29 cellular contexts compared by ENCODE assay signal in the genomic region with DNA sequence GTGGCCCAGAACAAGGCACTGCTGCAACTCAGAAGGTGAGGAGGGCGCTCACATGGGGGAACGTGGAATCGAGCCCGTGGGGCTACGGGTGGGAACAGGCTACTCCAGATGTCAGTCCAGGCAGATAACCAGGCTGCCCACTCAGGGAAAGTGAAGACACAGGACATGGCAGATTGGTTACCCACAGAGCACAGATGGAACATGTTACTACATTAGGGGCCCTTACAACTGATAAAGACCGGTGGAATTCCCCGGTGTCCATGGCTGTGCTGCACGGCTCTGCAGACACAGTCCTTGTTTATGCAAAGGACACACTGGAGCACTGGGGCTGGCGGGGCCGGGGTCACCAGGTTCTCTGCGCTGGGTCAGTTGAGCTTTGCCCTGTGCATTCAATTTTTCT. TPM values are rescaled to one million over a fixed set of nuclear protein-coding genes. Genes with fewer than 3 reads are reported as not detected.
DNase-seq lines count a peak whose midpoint lies in the region; ATAC-seq, FAIRE-seq and TF ChIP-seq lines count a peak whose summit lies in the region.
"Had no signal": no experiment of that assay in that cellular context is flagged by ENCODE, and none has a peak within 500 bp of the region (broad histone marks: within the 10 kb centered on the region; RNA-seq: fewer than 3 reads in every experiment).

No MANE protein-coding gene starts in this region.

- H3K27me3 ChIP-seq in K562 (ENCODE audit: control insufficient read depth in 2 of 2, insufficient read depth in 2 of 2, low read length in 2 of 2), result no peaks in the 10 kb centered on the region
- H3K27me3 ChIP-seq in liver (ENCODE audit: control insufficient read depth in 4 of 4, insufficient read depth in 4 of 4, low read length in 3 of 4), result no peaks in the 10 kb centered on the region
- peaks cover 0 to 23% (median 0%) of the 10 kb centered on the region in 7 donors for H3K27me3 ChIP-seq in spleen (replicated peaks in 1 of 7)
- H3K27me3 ChIP-seq: adrenal gland, body of pancreas, upper lobe of left lung had no signal

- TF ChIP-seq EP300 in K562 (IDR thresholded peaks at IDR 0.05; ENCODE audit: low read length), result no peak

- no peak for FAIRE-seq in K562 (lab: Jason Lieb, UNC)
- FAIRE-seq: frontal cortex, H54 had no signal

- H3K4me1 ChIP-seq in K562 (replicated peaks in 1 of 2; ENCODE audit: control insufficient read depth in 2 of 2, insufficient read depth in 2 of 2, low read length in 2 of 2) (peaks cover 45 to 55% of the 10 kb centered on the region in 2 experiments), liver (ENCODE audit: control insufficient read depth in 4 of 4, insufficient read depth in 4 of 4, low read length in 3 of 4) (peaks cover 23 to 87% (median 63%) of the 10 kb centered on the region in 4 donors), spleen (peaks cover 0 to 90% (median 56%) of the 10 kb centered on the region in 6 donors)
- H3K4me1 ChIP-seq: sigmoid colon had no signal

- H3K79me2 ChIP-seq in K562 (ENCODE audit: control insufficient read depth, insufficient read depth, low read length), result peaks cover 46% of the 10 kb centered on the region

- H3K9ac ChIP-seq in K562 (ENCODE audit: insufficient read depth in 1 of 2, low read depth in 2 of 2, low read length in 2 of 2) (peak overlapping the region; percentile 7 to 59; a peak in 3 of 4 replicates), liver (ENCODE audit: low read depth in 1 of 2, low read length in 2 of 2) (peak overlapping the region in 1 of 2 donors; percentile 94)

- DNase-seq in activated CD8-positive, alpha-beta T cell treated with anti-CD3 and anti-CD28 coated beads for 36 hours, result no peak
- no peak for DNase-seq in activated CD8-positive, alpha-beta T cell treated with anti-CD3 and anti-CD28 coated beads, Interleukin-2, amount 10 ng/mL, durations not matched to agents 7 days and 5 days
- peak in 2 of 4 experiments; percentile 29 to 47 for DNase-seq in K562 (ENCODE audit: extremely low read depth in 1 of 4, low spot score in 3 of 4)
- no peak for DNase-seq in spleen
- no peak for DNase-seq in stimulated activated CD4-positive, alpha-beta T cell treated with anti-CD3 and anti-CD28 coated beads, Interleukin-1b, Interleukin-23, amount 100 ng/mL, for 48 hours
- DNase-seq: activated CD4-positive, alpha-beta T cell treated with anti-CD3 and anti-CD28 coated beads, Interleukin-2, amount 50 U/mL, for 48 hours; activated CD8-positive, alpha-beta memory T cell treated with anti-CD3 and anti-CD28 coated beads, Interleukin-2, amount 50 U/mL, for 4 hours; activated naive CD4-positive, alpha-beta T cell treated with anti-CD3 and anti-CD28 coated beads for 36 hours; adrenal gland; body of pancreas; CD4-positive, CD25-positive, alpha-beta regulatory T cell; dermis blood vessel endothelial cell; hypothalamus; NCI-H1417 treated with DMSO at 0.1 percent for 48 hours; NCI-H2029 treated with DMSO at 0.1 percent for 48 hours; NCI-H524 treated with DMSO at 0.1 percent for 48 hours; PC-9; sigmoid colon; substantia nigra; T-helper 2 cell; upper lobe of left lung had no signal

- H3K9me1 ChIP-seq in K562 (ENCODE audit: control insufficient read depth, insufficient read depth, low read length), result no peaks in the 10 kb centered on the region

- in situ Hi-C loops in K562 (cut with MboI), result no loop called here

- peak overlapping the region; percentile 77 for H3K27ac ChIP-seq in K562 (ENCODE audit: extremely low read depth, low read depth, low read length)
- H3K27ac ChIP-seq in liver (ENCODE audit: low read depth in 1 of 2, low read length in 2 of 2), result peak overlapping the region; percentile 81 to 91
- peak overlapping the region; percentile 10 to 85 (median 80) for H3K27ac ChIP-seq in spleen
- H3K27ac ChIP-seq: 22Rv1, body of pancreas, PC-9, upper lobe of left lung had no signal

- peak overlapping the region; percentile 7 for H3K27ac Mint-ChIP-seq in activated CD8-positive, alpha-beta T cell treated with anti-CD3 and anti-CD28 coated beads for 36 hours
- no peak overlapping the region for H3K27ac Mint-ChIP-seq in activated CD8-positive, alpha-beta T cell treated with anti-CD3 and anti-CD28 coated beads, Interleukin-2, amount 10 ng/mL, durations not matched to agents 7 days and 5 days
- H3K27ac Mint-ChIP-seq: activated naive CD4-positive, alpha-beta T cell treated with anti-CD3 and anti-CD28 coated beads for 36 hours; activated T-helper 1 cell treated with anti-CD3 and anti-CD28 coated beads, Interleukin-12 subunit alpha, Interleukin-12 subunit beta, Interleukin-2, Interleukin-4 antibody, amounts not matched to agents 30 ng/mL and 10 ng/mL and 1 ng/mL, durations not matched to agents 14 hours and 24 hours and 36 hours; CD4-positive, CD25-positive, alpha-beta regulatory T cell; stimulated activated memory B cell treated with anti-CD40 and anti-IgM and Interleukin-4, amounts not matched to agents 10 μg/mL and 1 μg/mL and 100 μg/mL, for 72 hours had no signal

- CTCF ChIA-PET in activated CD8-positive, alpha-beta T cell treated with anti-CD3 and anti-CD28 coated beads for 36 hours (lab: Charles Lee), result interaction anchor here (0.8 kb wide), 1 partner anchor 106 kb away, joined by 3 read pairs; no protein-coding TSS in a partner anchor
- CTCF ChIA-PET in activated CD8-positive, alpha-beta T cell treated with anti-CD3 and anti-CD28 coated beads, Interleukin-2, amount 10 ng/mL, durations not matched to agents 7 days and 5 days (lab: Charles Lee), result interaction anchor here (0.9 to 1.3 kb wide), 2 partner anchors 132 to 202 kb away, joined by 3 read pairs; no protein-coding TSS in a partner anchor
- CTCF ChIA-PET in K562 (lab: Yijun Ruan, JAX; ENCODE audit: low intra/inter-chr PET ratio), result no interaction called here

- 51% methylated on average over 10 of the region's 11 CpGs for WGBS in K562 (ENCODE audit: insufficient coverage, low coverage, missing lambda C conversion rate)
- 50% methylated on average over 11 of the region's 11 CpGs for WGBS in liver
- WGBS in spleen, 5 donors, result 64 to 75% (median 68%) methylated on average over 11 of the region's 11 CpGs

- POLR2A ChIA-PET in activated CD8-positive, alpha-beta T cell treated with anti-CD3 and anti-CD28 coated beads for 36 hours (lab: Charles Lee), result interaction anchor here (1.2 kb wide), 1 partner anchor 9 kb away, joined by 3 read pairs; no protein-coding TSS in a partner anchor
- POLR2A ChIA-PET in activated CD8-positive, alpha-beta T cell treated with anti-CD3 and anti-CD28 coated beads, Interleukin-2, amount 10 ng/mL, durations not matched to agents 7 days and 5 days (lab: Charles Lee), result interaction anchor here (0.6 kb wide), 1 partner anchor 577 kb away, joined by 3 read pairs; no protein-coding TSS in a partner anchor
- POLR2A ChIA-PET in K562 (lab: Yijun Ruan, JAX), result no interaction called here

- H3K4me3 ChIP-seq in K562, result no peak overlapping the region
- no peak overlapping the region for H3K4me3 ChIP-seq in liver (ENCODE audit: low read depth in 1 of 3, low read length in 3 of 3)
- H3K4me3 ChIP-seq in spleen, result no peak overlapping the region
- H3K4me3 ChIP-seq: adrenal gland, body of pancreas, PC-9, sigmoid colon, upper lobe of left lung had no signal

- no peaks in the 10 kb centered on the region for H4K20me1 ChIP-seq in K562 (replicated peaks; ENCODE audit: control insufficient read depth, insufficient read depth, low read length)

- H3K36me3 ChIP-seq in K562 (ENCODE audit: control insufficient read depth, insufficient read depth, low read length), result peaks cover 4% of the 10 kb centered on the region; the same call in 1 of the 3 replicates
- H3K36me3 ChIP-seq in liver (ENCODE audit: control insufficient read depth in 4 of 4, insufficient read depth in 3 of 4, low read depth in 1 of 4, low read length in 3 of 4), result no peaks in the 10 kb centered on the region
- peaks cover 0 to 7% (median 0%) of the 10 kb centered on the region in 6 donors for H3K36me3 ChIP-seq in spleen
- H3K36me3 ChIP-seq: adrenal gland, sigmoid colon, upper lobe of left lung had no signal

- H3K9me3 Mint-ChIP-seq in activated CD8-positive, alpha-beta T cell treated with anti-CD3 and anti-CD28 coated beads for 36 hours, result no peaks in the 10 kb centered on the region
- no peaks in the 10 kb centered on the region for H3K9me3 Mint-ChIP-seq in activated CD8-positive, alpha-beta T cell treated with anti-CD3 and anti-CD28 coated beads, Interleukin-2, amount 10 ng/mL, durations not matched to agents 7 days and 5 days (ENCODE audit: insufficient read depth)
- H3K9me3 Mint-ChIP-seq: activated naive CD4-positive, alpha-beta T cell treated with anti-CD3 and anti-CD28 coated beads for 36 hours; activated T-helper 1 cell treated with anti-CD3 and anti-CD28 coated beads, Interleukin-12 subunit alpha, Interleukin-12 subunit beta, Interleukin-2, Interleukin-4 antibody, amounts not matched to agents 30 ng/mL and 10 ng/mL and 1 ng/mL, durations not matched to agents 14 hours and 24 hours and 36 hours; CD4-positive, CD25-positive, alpha-beta regulatory T cell; stimulated activated memory B cell treated with anti-CD40 and anti-IgM and Interleukin-4, amounts not matched to agents 10 μg/mL and 1 μg/mL and 100 μg/mL, for 72 hours had no signal

- TF ChIP-seq RAD21 in K562 (CRISPR knock-in tag; conservative IDR thresholded peaks at IDR 0.05 in 1 of 2, IDR thresholded peaks at IDR 0.05 in 1 of 2) (no peak), liver (IDR thresholded peaks at IDR 0.05) (no peak)

- H3K4me3 Mint-ChIP-seq in activated CD8-positive, alpha-beta T cell treated with anti-CD3 and anti-CD28 coated beads for 36 hours, result no peak overlapping the region
- H3K4me3 Mint-ChIP-seq in activated CD8-positive, alpha-beta T cell treated with anti-CD3 and anti-CD28 coated beads, Interleukin-2, amount 10 ng/mL, durations not matched to agents 7 days and 5 days, result no peak overlapping the region
- H3K4me3 Mint-ChIP-seq: activated naive CD4-positive, alpha-beta T cell treated with anti-CD3 and anti-CD28 coated beads for 36 hours; activated T-helper 1 cell treated with anti-CD3 and anti-CD28 coated beads, Interleukin-12 subunit alpha, Interleukin-12 subunit beta, Interleukin-2, Interleukin-4 antibody, amounts not matched to agents 30 ng/mL and 10 ng/mL and 1 ng/mL, durations not matched to agents 14 hours and 24 hours and 36 hours; CD4-positive, CD25-positive, alpha-beta regulatory T cell; stimulated activated memory B cell treated with anti-CD40 and anti-IgM and Interleukin-4, amounts not matched to agents 10 μg/mL and 1 μg/mL and 100 μg/mL, for 72 hours had no signal

- peaks cover 21% of the 10 kb centered on the region for H3K27me3 Mint-ChIP-seq in activated CD8-positive, alpha-beta T cell treated with anti-CD3 and anti-CD28 coated beads for 36 hours
- H3K27me3 Mint-ChIP-seq in activated CD8-positive, alpha-beta T cell treated with anti-CD3 and anti-CD28 coated beads, Interleukin-2, amount 10 ng/mL, durations not matched to agents 7 days and 5 days (ENCODE audit: low read depth), result peaks cover 6% of the 10 kb centered on the region

- H3K36me3 Mint-ChIP-seq in activated CD8-positive, alpha-beta T cell treated with anti-CD3 and anti-CD28 coated beads for 36 hours (ENCODE audit: low read depth), result no peaks in the 10 kb centered on the region
- no peaks in the 10 kb centered on the region for H3K36me3 Mint-ChIP-seq in activated CD8-positive, alpha-beta T cell treated with anti-CD3 and anti-CD28 coated beads, Interleukin-2, amount 10 ng/mL, durations not matched to agents 7 days and 5 days (ENCODE audit: low read depth)
- H3K36me3 Mint-ChIP-seq: CD4-positive, CD25-positive, alpha-beta regulatory T cell; stimulated activated memory B cell treated with anti-CD40 and anti-IgM and Interleukin-4, amounts not matched to agents 10 μg/mL and 1 μg/mL and 100 μg/mL, for 72 hours had no signal

- intact Hi-C loops in activated CD8-positive, alpha-beta T cell treated with anti-CD3 and anti-CD28 coated beads for 36 hours (cut with micrococcal nuclease), result no loop called here
- intact Hi-C loops in K562 (cut with micrococcal nuclease), result no loop called here
- intact Hi-C loops in spleen (cut with DNase I; ENCODE audit: low total_unique reads), result no loop called here

- ATAC-seq in activated CD8-positive, alpha-beta T cell treated with anti-CD3 and anti-CD28 coated beads for 36 hours, result no peak
- no peak for ATAC-seq in activated CD8-positive, alpha-beta T cell treated with anti-CD3 and anti-CD28 coated beads, Interleukin-2, amount 10 ng/mL, durations not matched to agents 7 days and 5 days
- ATAC-seq in K562 (peak; percentile 20; the same call in 2 of the 3 replicates), GM21526 (IDR thresholded peaks at IDR 0.05; ENCODE audit: low FRiP score, unreplicated experiment) (no peak), HG03469 (IDR thresholded peaks at IDR 0.05; ENCODE audit: unreplicated experiment) (no peak)
- ATAC-seq: body of pancreas; stimulated activated memory B cell treated with anti-CD40 and anti-IgM and Interleukin-4, amounts not matched to agents 10 μg/mL and 1 μg/mL and 100 μg/mL, for 72 hours had no signal

- H3K4me2 ChIP-seq in K562 (ENCODE audit: insufficient read depth, low read length), result peak overlapping the region; percentile 51; the same call in 1 of the 2 replicates
- H3K4me2 ChIP-seq: PC-9 had no signal

- H3K4me1 Mint-ChIP-seq in activated CD8-positive, alpha-beta T cell treated with anti-CD3 and anti-CD28 coated beads for 36 hours (ENCODE audit: low read depth), result peaks cover 18% of the 10 kb centered on the region
- peaks cover 10% of the 10 kb centered on the region for H3K4me1 Mint-ChIP-seq in activated CD8-positive, alpha-beta T cell treated with anti-CD3 and anti-CD28 coated beads, Interleukin-2, amount 10 ng/mL, durations not matched to agents 7 days and 5 days (ENCODE audit: low read depth)
- H3K4me1 Mint-ChIP-seq: CD4-positive, CD25-positive, alpha-beta regulatory T cell; stimulated activated memory B cell treated with anti-CD40 and anti-IgM and Interleukin-4, amounts not matched to agents 10 μg/mL and 1 μg/mL and 100 μg/mL, for 72 hours had no signal

- TF ChIP-seq POLR2A in K562 (conservative IDR thresholded peaks at IDR 0.05) (no peak), spleen (IDR thresholded peaks at IDR 0.05) (no peak)

- no peak for TF ChIP-seq CTCF in activated CD8-positive, alpha-beta T cell treated with anti-CD3 and anti-CD28 coated beads for 36 hours (IDR thresholded peaks at IDR 0.05)
- TF ChIP-seq CTCF in K562 (IDR thresholded peaks at IDR 0.05 in 2 of 3, conservative IDR thresholded peaks at IDR 0.05 in 1 of 3; ENCODE audit: insufficient read depth in 2 of 3, low read depth in 1 of 3, low read length in 3 of 3) (no peak), liver (IDR thresholded peaks at IDR 0.05; ENCODE audit: low read depth, low read length, missing input control) (no peak), spleen (IDR thresholded peaks at IDR 0.05 in 8 of 11, conservative IDR thresholded peaks at IDR 0.05 in 3 of 11) (no peak)

- H3K9me3 ChIP-seq in K562 (replicated peaks; ENCODE audit: control insufficient read depth, insufficient read depth, low read depth, low read length) (no peaks in the 10 kb centered on the region), liver (ENCODE audit: control insufficient read depth in 4 of 4, low read length in 3 of 4) (no peaks in the 10 kb centered on the region), spleen (no peaks in the 10 kb centered on the region)
- H3K9me3 ChIP-seq: adrenal gland, body of pancreas, sigmoid colon, upper lobe of left lung had no signal

- peak overlapping the region; percentile 41; the same call in 1 of the 2 replicates for H2AFZ ChIP-seq in K562 (ENCODE audit: low read depth, low read length)
- H2AFZ ChIP-seq: PC-9 had no signal

- no TSS peak for BruUV-seq in K562 (replicated peaks; lab: Mats Ljungman, UMichigan)

RNA-seq across cellular contexts. Expression of gene PCSK6, which starts 36.9 kb away (rescaled TPM):
- 1 to 10 TPM; 2.7 to 3.0 TPM for total RNA-seq in activated CD8-positive, alpha-beta T cell treated with anti-CD3 and anti-CD28 coated beads for 36 hours
- under 1 TPM; 0.68 to 0.76 TPM for total RNA-seq in activated CD8-positive, alpha-beta T cell treated with anti-CD3 and anti-CD28 coated beads, Interleukin-2, amount 10 ng/mL, durations not matched to agents 7 days and 5 days
- 94.9 and 139 TPM in 2 replicates for total RNA-seq in K562 (2011; cell fraction: chromatin; rRNA removed; ENCODE audit: low replicate concordance)
- 83.4 and 91.1 TPM in 2 replicates for total RNA-seq in K562 (2011; cell fraction: nucleolus; rRNA removed)
- total RNA-seq in K562 (2011; cell fraction: nucleoplasm; rRNA removed), result 86.1 and 94.3 TPM in 2 replicates
- total RNA-seq in K562 (2014; rRNA removed) (14.5 and 27.2 TPM in 2 replicates), K562 (2014; rRNA removed; fragmentation: Illumina TruSeq; extraction: Trizol) (13.7 and 14.4 TPM in 2 replicates), K562 (2015; rRNA removed; fragmentation: Illumina TruSeq; extraction: Trizol) (11.2 and 11.8 TPM in 2 replicates), K562 (2021) (17.6 and 18.3 TPM in 2 replicates), liver (100 to 1,000 TPM; 124 to 398 TPM), spleen (100 to 1,000 TPM; 167 to 403 (median 304) TPM)
- polyA plus RNA-seq in K562 (2011; rRNA removed) (32.6 and 36.7 TPM in 2 replicates), K562 (2014; fragmentation: Illumina TruSeq; extraction: Trizol) (17.5 and 20.5 TPM in 2 replicates), K562 (2014; fragmentation: Nextera tagmentation; extraction: Ambion mirVana) (1 to 10 TPM; 2.2 to 3.4 TPM), K562 (2014; rRNA removed) (19.3 and 20.7 TPM in 2 replicates), liver (100 to 1,000 TPM in 1 of 2 donors, 10 to 100 TPM in 1; 94.8 to 212 TPM), spleen (10 to 100 TPM in 2 of 3 donors, 1 to 10 TPM in 1; 10.0 to 39.8 (median 21.7) TPM)
- polyA plus RNA-seq in K562 (2011; cell fraction: cytosol; rRNA removed), result 23.3 and 26.1 TPM in 2 replicates
- polyA plus RNA-seq in K562 (2011; cell fraction: nucleus; rRNA removed), result 87.3 and 101 TPM in 2 replicates
- polyA plus RNA-seq in K562 (2012), result 17.5 and 24.2 TPM in 2 replicates
- polyA minus RNA-seq in K562 (2011; rRNA and poly(A)+ RNA removed), result 24.8 and 36.1 TPM in 2 replicates
- polyA minus RNA-seq in K562 (2011; cell fraction: cytosol; rRNA and poly(A)+ RNA removed), result 30.4 and 31.4 TPM in 2 replicates
- polyA minus RNA-seq in K562 (2011; cell fraction: nucleus; rRNA and poly(A)+ RNA removed), result 33.4 and 41.8 TPM in 2 replicates
